Comparison of ENCODE assay signal across 9 cellular contexts in genomic region chr20:38658879-38659612, GRCh38. TPM values are rescaled to one million over a fixed set of nuclear protein-coding genes. Genes with fewer than 3 reads are reported as not detected.
DNase-seq lines count a peak whose midpoint lies in the region; ATAC-seq and TF ChIP-seq lines count a peak whose summit lies in the region.
"Had no signal": no experiment of that assay in that cellular context is flagged by ENCODE, and none has a peak within 500 bp of the region (broad histone marks: within the 10 kb centered on the region; RNA-seq: fewer than 3 reads in every experiment).

No MANE protein-coding gene starts in this region.

- no peaks in the 10 kb centered on the region for H3K9me3 Mint-ChIP-seq in stimulated activated memory B cell treated with anti-CD40 and anti-IgM and Interleukin-4, amounts not matched to agents 10 μg/mL and 1 μg/mL and 100 μg/mL, for 72 hours

- no peak overlapping the region for H3K27ac Mint-ChIP-seq in stimulated activated memory B cell treated with anti-CD40 and anti-IgM and Interleukin-4, amounts not matched to agents 10 μg/mL and 1 μg/mL and 100 μg/mL, for 72 hours

- ATAC-seq in stimulated activated memory B cell treated with anti-CD40 and anti-IgM and Interleukin-4, amounts not matched to agents 10 μg/mL and 1 μg/mL and 100 μg/mL, for 72 hours, result peak; percentile 67
- no peak for ATAC-seq in GM18511 (IDR thresholded peaks at IDR 0.05; ENCODE audit: unreplicated experiment)

- TF ChIP-seq CTCF in C4-2B (conservative IDR thresholded peaks at IDR 0.05), result peak; percentile 89
- TF ChIP-seq CTCF in adrenal gland (IDR thresholded peaks at IDR 0.05), result peak; percentile 34 to 66 (median 54)

- H3K4me1 ChIP-seq in NT2/D1 (ENCODE audit: insufficient read depth, insufficient read length) (no peaks in the 10 kb centered on the region), adrenal gland (replicated peaks in 1 of 2) (no peaks in the 10 kb centered on the region)

- no peak overlapping the region for H3K9ac ChIP-seq in NT2/D1 (ENCODE audit: insufficient read length, low read depth)

- H3K27ac ChIP-seq in C4-2B (no peak overlapping the region), adrenal gland (no peak overlapping the region)

- WGBS in adrenal gland, 4 donors, result 12 to 21% (median 14%) methylated on average over 6 to 10 of the region's 10 CpGs

- no peaks in the 10 kb centered on the region for H3K36me3 ChIP-seq in NT2/D1 (ENCODE audit: insufficient read depth, insufficient read length, low read length)
- H3K36me3 ChIP-seq in adrenal gland (replicated peaks in 1 of 2), result no peaks in the 10 kb centered on the region

- TF ChIP-seq POLR2A in adrenal gland (IDR thresholded peaks at IDR 0.05), result no peak

- no peaks in the 10 kb centered on the region for H3K4me1 Mint-ChIP-seq in stimulated activated memory B cell treated with anti-CD40 and anti-IgM and Interleukin-4, amounts not matched to agents 10 μg/mL and 1 μg/mL and 100 μg/mL, for 72 hours

- H3K4me3 Mint-ChIP-seq in stimulated activated memory B cell treated with anti-CD40 and anti-IgM and Interleukin-4, amounts not matched to agents 10 μg/mL and 1 μg/mL and 100 μg/mL, for 72 hours, result no peak overlapping the region

- intact Hi-C loops in adrenal gland (cut with DNase I), result loop anchor here in 1 of 2 donors (5.0 kb wide), 1 partner anchor 33 kb away; no protein-coding TSS in a partner anchor

- peak; percentile 22 for DNase-seq in H4 (ENCODE audit: low spot score)
- DNase-seq in NT2/D1 (ENCODE audit: low read depth, low spot score), result peak; percentile 60
- peak in 4 of 7 donors; percentile 25 to 59 (median 36) for DNase-seq in adrenal gland
- peak; percentile 40 for DNase-seq in inferior parietal cortex (ENCODE audit: extremely low spot score)
- DNase-seq in OCI-M2 (lab: John Stamatoyannopoulos, UW; ENCODE audit: unreplicated experiment), result no peak

- H3K27me3 ChIP-seq in NT2/D1 (ENCODE audit: insufficient read depth, insufficient read length) (peaks cover 29% of the 10 kb centered on the region), adrenal gland (no peaks in the 10 kb centered on the region)

- no peaks in the 10 kb centered on the region for H3K9me3 ChIP-seq in NT2/D1 (ENCODE audit: insufficient read depth, low read length)
- no peaks in the 10 kb centered on the region for H3K9me3 ChIP-seq in adrenal gland (replicated peaks in 1 of 3)

- H3K36me3 Mint-ChIP-seq in stimulated activated memory B cell treated with anti-CD40 and anti-IgM and Interleukin-4, amounts not matched to agents 10 μg/mL and 1 μg/mL and 100 μg/mL, for 72 hours, result no peaks in the 10 kb centered on the region

- H3K4me3 ChIP-seq in NT2/D1 (ENCODE audit: insufficient read length, low read depth) (no peak overlapping the region), adrenal gland (no peak overlapping the region)

- peaks cover 62% of the 10 kb centered on the region for H3K27me3 Mint-ChIP-seq in stimulated activated memory B cell treated with anti-CD40 and anti-IgM and Interleukin-4, amounts not matched to agents 10 μg/mL and 1 μg/mL and 100 μg/mL, for 72 hours

RNA-seq across cellular contexts. Expression of gene ARHGAP40, which starts 57.4 kb away (rescaled TPM):
- total RNA-seq in H4 (2014; rRNA removed; shearing (Covaris generic)), result not detected in 2 replicates
- total RNA-seq in adrenal gland, result not detected
- under 1 TPM in 1 of 3 donors, not detected in 2; 0.08 TPM for polyA plus RNA-seq in adrenal gland
- total RNA-seq: dermis microvascular lymphatic vessel endothelial cell had no signal
